12 cellular contexts compared by ENCODE assay signal in genomic region chr11:1437500-1437899, GRCh38. TPM values are rescaled to one million over a fixed set of nuclear protein-coding genes. Genes with fewer than 3 reads are reported as not detected.
DNase-seq lines count a peak whose midpoint lies in the region; ATAC-seq, FAIRE-seq and TF ChIP-seq lines count a peak whose summit lies in the region.
"Had no signal": no experiment of that assay in that cellular context is flagged by ENCODE, and none has a peak within 500 bp of the region (broad histone marks: within the 10 kb centered on the region; RNA-seq: fewer than 3 reads in every experiment).

No MANE protein-coding gene starts in this region.

- no TSS peak for BruUV-seq in IMR-90 (replicated peaks; lab: Mats Ljungman, UMichigan)

- H3K27ac ChIP-seq in IMR-90 (ENCODE audit: insufficient read depth, low read length) (no peak overlapping the region), H1 (ENCODE audit: low read depth, low read length) (no peak overlapping the region), mesenchymal stem cell (ENCODE audit: low read length, poor library complexity, severe bottlenecking) (no peak overlapping the region)
- H3K27ac ChIP-seq: transverse colon had no signal

- no peak overlapping the region for H2AK5ac ChIP-seq in IMR-90 (ENCODE audit: low read depth, low read length)
- H2AK5ac ChIP-seq in H1 (ENCODE audit: low read depth, low read length) = no peak overlapping the region
- H2AK5ac ChIP-seq in mesenchymal stem cell (ENCODE audit: low read length, severe bottlenecking) = no peak overlapping the region

- DNase-seq in BE2C (peak; percentile 79), IMR-90 (peak; percentile 42), H1 (ENCODE audit: low read depth in 1 of 2, low spot score in 2 of 2) (no peak), mesenchymal stem cell (peak; percentile 76), DMS79 (lab: John Stamatoyannopoulos, UW) (no peak), NCI-H1048 (lab: John Stamatoyannopoulos, UW) (no peak)
- no peak for DNase-seq in NK-92 treated with Interleukin-12 subunit alpha and Interleukin-12 subunit beta, amount 100 ng/mL, for 24 hours (lab: John Stamatoyannopoulos, UW)
- DNase-seq: activated CD4-positive, alpha-beta T cell treated with anti-CD3 and anti-CD28 coated beads for 36 hours; NCI-H524; transverse colon had no signal

- H3K18ac ChIP-seq in IMR-90 (ENCODE audit: low read depth, low read length) (no peak overlapping the region), H1 (ENCODE audit: extremely low read depth, low read length) (no peak overlapping the region), mesenchymal stem cell (ENCODE audit: low read depth in 1 of 2, low read length in 2 of 2) (peak overlapping the region; percentile 56 to 98)

- H4K20me1 ChIP-seq in IMR-90 (ENCODE audit: insufficient read depth, low read length) (no peaks in the 10 kb centered on the region), H1 (replicated peaks in 1 of 2; ENCODE audit: control insufficient read depth in 1 of 2, insufficient read depth in 2 of 2, low read length in 2 of 2) (peaks cover 9 to 20% of the 10 kb centered on the region in 2 experiments)

- H2BK15ac ChIP-seq in IMR-90 (ENCODE audit: low read depth, low read length) (no peak overlapping the region), H1 (ENCODE audit: low read length) (no peak overlapping the region), mesenchymal stem cell (ENCODE audit: low read depth, poor library complexity, severe bottlenecking) (peak overlapping the region; percentile 96)

- H3K23ac ChIP-seq in IMR-90 (ENCODE audit: low read depth, low read length) (no peak overlapping the region), H1 (ENCODE audit: insufficient read length) (no peak overlapping the region), mesenchymal stem cell (ENCODE audit: low read length in 2 of 2) (peak overlapping the region in 1 of 2 experiments; percentile 23)

- H4K91ac ChIP-seq in IMR-90 (ENCODE audit: insufficient read depth, low read depth, low read length) (no peak overlapping the region), H1 (replicated peaks; ENCODE audit: insufficient read length, low read length) (no peak overlapping the region), mesenchymal stem cell (ENCODE audit: low read length) (peak overlapping the region; percentile 96)

- H4K8ac ChIP-seq in IMR-90 (ENCODE audit: low read depth in 2 of 2, low read length in 2 of 2) (no peak overlapping the region), H1 (ENCODE audit: extremely low read depth, insufficient read depth, low read length) (peak overlapping the region; percentile 51; the same call in 1 of the 2 replicates), mesenchymal stem cell (ENCODE audit: low read length) (peak overlapping the region; percentile 91)

- no peaks in the 10 kb centered on the region for H3K23me2 ChIP-seq in H1 (ENCODE audit: low read depth, low read length)

- H3K4ac ChIP-seq in IMR-90 (ENCODE audit: low read depth, low read length) = no peak overlapping the region
- H3K4ac ChIP-seq in H1 (replicated peaks; ENCODE audit: insufficient read length, low read depth, low read length) = no peak overlapping the region
- H3K4ac ChIP-seq in mesenchymal stem cell (ENCODE audit: low read depth in 1 of 2, low read length in 2 of 2) = peak overlapping the region; percentile 77 to 87

- ATAC-seq in IMR-90 (ENCODE audit: low read depth) (peak; percentile 97), GM19395 (IDR thresholded peaks at IDR 0.05; ENCODE audit: unreplicated experiment) (no peak)
- ATAC-seq: activated CD4-positive, alpha-beta T cell treated with anti-CD3 and anti-CD28 coated beads for 36 hours had no signal

- CTCF ChIA-PET in IMR-90 (lab: Yijun Ruan, JAX) = no interaction called here
- CTCF ChIA-PET in H1 (lab: Charles Lee; ENCODE audit: partially characterized antibody) = interaction anchor here (0.7 to 2.0 kb wide), 5 partner anchors 11 to 203 kb away, joined by 3 to 6 read pairs (median 3); no protein-coding TSS in a partner anchor

- no peak overlapping the region for H3K9ac ChIP-seq in IMR-90 (ENCODE audit: low read depth, low read length)
- no peak overlapping the region for H3K9ac ChIP-seq in H1 (replicated peaks in 1 of 4; ENCODE audit: extremely low read depth in 1 of 4, low read depth in 3 of 4, low read length in 3 of 4)
- H3K9ac ChIP-seq in mesenchymal stem cell (ENCODE audit: low read length) = no peak overlapping the region

- no peak for FAIRE-seq in H1 (lab: Jason Lieb, UNC)

- H3K36me3 ChIP-seq in BE2C = no peaks in the 10 kb centered on the region
- no peaks in the 10 kb centered on the region for H3K36me3 ChIP-seq in IMR-90 (ENCODE audit: control insufficient read depth, insufficient read depth, low read length)
- H3K36me3 ChIP-seq in H1 (ENCODE audit: control insufficient read depth in 2 of 4, insufficient read depth in 4 of 4, low read length in 3 of 4) = no peaks in the 10 kb centered on the region
- no peaks in the 10 kb centered on the region for H3K36me3 ChIP-seq in mesenchymal stem cell (ENCODE audit: control insufficient read depth in 1 of 2, insufficient read depth in 2 of 2, low read depth in 1 of 2, low read length in 2 of 2)
- H3K36me3 ChIP-seq: transverse colon had no signal

- 0% methylated on average over 1 of the region's 6 CpGs; no CpG with 5 or more reads in 1 of the 2 experiments for WGBS in IMR-90 (ENCODE audit: extremely low coverage in 2 of 2, insufficient read length in 1 of 2), 2 experiments
- WGBS in H1 (ENCODE audit: extremely low coverage in 1 of 2, insufficient coverage in 1 of 2, insufficient read length in 1 of 2, insufficient replicate concordance in 2 of 2, low coverage in 1 of 2, low lambda C conversion rate in 2 of 2, missing lambda C conversion rate in 1 of 2), 2 experiments = 86% methylated on average over 5 of the region's 6 CpGs; no CpG with 5 or more reads in 1 of the 2 experiments
- WGBS in mesenchymal stem cell = 15% methylated on average over 6 of the region's 6 CpGs

- H3K14ac ChIP-seq in IMR-90 (replicated peaks; ENCODE audit: low read depth, low read length) (no peak overlapping the region), H1 (ENCODE audit: insufficient read length) (no peak overlapping the region), mesenchymal stem cell (ENCODE audit: low read length in 2 of 2) (peak overlapping the region in 1 of 2 experiments; percentile 86)

- H2BK20ac ChIP-seq in IMR-90 (ENCODE audit: low read depth, low read length) = no peak overlapping the region
- no peak overlapping the region for H2BK20ac ChIP-seq in H1 (ENCODE audit: low read length)

- no peak for TF ChIP-seq RAD21 in IMR-90 (IDR thresholded peaks at IDR 0.05; ENCODE audit: low read length)
- no peak for TF ChIP-seq RAD21 in H1 (IDR thresholded peaks at IDR 0.05 in 1 of 2, conservative IDR thresholded peaks at IDR 0.05 in 1 of 2; ENCODE audit: low read depth in 2 of 2, low read length in 2 of 2)

- no peak for TF ChIP-seq EP300 in H1 (IDR thresholded peaks at IDR 0.05; ENCODE audit: borderline replicate concordance in 1 of 2, low read depth in 2 of 2, low read length in 2 of 2)

- H3K4me3 ChIP-seq in BE2C (ENCODE audit: low read depth, low read length) (no peak overlapping the region), IMR-90 (ENCODE audit: insufficient read depth, low read depth, low read length) (no peak overlapping the region), H1 (ENCODE audit: extremely low read depth in 1 of 4, insufficient read depth in 2 of 4, low read depth in 3 of 4, low read length in 4 of 4) (no peak overlapping the region), mesenchymal stem cell (ENCODE audit: insufficient read depth in 1 of 2, low read depth in 1 of 2, low read length in 2 of 2) (no peak overlapping the region)
- H3K4me3 ChIP-seq: transverse colon had no signal

- no peak overlapping the region for H2BK5ac ChIP-seq in IMR-90 (ENCODE audit: low read depth, low read length, poor library complexity, severe bottlenecking)
- no peak overlapping the region for H2BK5ac ChIP-seq in H1 (ENCODE audit: low read depth, low read length)
- no peak overlapping the region for H2BK5ac ChIP-seq in mesenchymal stem cell (ENCODE audit: low read depth, low read length, poor library complexity, severe bottlenecking)

- H3K9me1 ChIP-seq in IMR-90 (ENCODE audit: insufficient read depth, low read length) = no peaks in the 10 kb centered on the region

- no peak overlapping the region for H3K56ac ChIP-seq in IMR-90 (ENCODE audit: extremely low read depth, insufficient read depth, low read length)
- no peak overlapping the region for H3K56ac ChIP-seq in H1 (replicated peaks; ENCODE audit: insufficient read length, low read depth, low read length)

- H2AFZ ChIP-seq in IMR-90 (replicated peaks; ENCODE audit: low read length, poor library complexity) = no peak overlapping the region
- H2AFZ ChIP-seq in H1 (ENCODE audit: low read length) = no peak overlapping the region
- H2AFZ ChIP-seq in mesenchymal stem cell (ENCODE audit: low read depth, low read length) = peak overlapping the region; percentile 42

- TF ChIP-seq CTCF in BE2C (IDR thresholded peaks at IDR 0.05; ENCODE audit: low read depth, low read length) (no peak), IMR-90 (conservative IDR thresholded peaks at IDR 0.05; ENCODE audit: low read depth, low read length) (no peak), H1 (IDR thresholded peaks at IDR 0.05; ENCODE audit: control extremely low read depth in 1 of 3, insufficient read depth in 1 of 3, low read depth in 1 of 3, low read length in 3 of 3) (no peak)

- dilution Hi-C loops in IMR-90 (cut with HindIII; ENCODE audit: low sequenced_read_pairs, unreplicated experiment) = no loop called here

- H3K79me1 ChIP-seq in IMR-90 (ENCODE audit: low read depth in 1 of 2, low read length in 2 of 2) (no peaks in the 10 kb centered on the region), H1 (ENCODE audit: low read depth, low read length) (peaks cover 4% of the 10 kb centered on the region), mesenchymal stem cell (replicated peaks; ENCODE audit: low read length, poor library complexity, severe bottlenecking) (no peaks in the 10 kb centered on the region)

- no peak overlapping the region for H2AK9ac ChIP-seq in IMR-90 (replicated peaks; ENCODE audit: low read depth, low read length, poor library complexity)

- no peak overlapping the region for H2BK12ac ChIP-seq in H1 (ENCODE audit: low read depth, low read length)
- H2BK12ac ChIP-seq in mesenchymal stem cell (ENCODE audit: low read length in 2 of 2) = peak overlapping the region; percentile 87 to 99

- H3K4me2 ChIP-seq in IMR-90 (ENCODE audit: low read depth, low read length) (no peak overlapping the region), H1 (ENCODE audit: insufficient read depth in 1 of 2, low read depth in 2 of 2, low read length in 2 of 2) (no peak overlapping the region), mesenchymal stem cell (ENCODE audit: low read length, poor library complexity, severe bottlenecking) (no peak overlapping the region)

- in situ Hi-C loops in IMR-90 (cut with MboI; ENCODE audit: low sequenced_read_pairs) = no loop called here

- no peak overlapping the region for H2BK120ac ChIP-seq in IMR-90 (ENCODE audit: low read depth, low read length)
- no peak overlapping the region for H2BK120ac ChIP-seq in H1 (replicated peaks; ENCODE audit: low read depth, low read length)
- H2BK120ac ChIP-seq in mesenchymal stem cell (ENCODE audit: low read depth, low read length) = peak overlapping the region; percentile 65

- H3K27me3 ChIP-seq in BE2C (no peaks in the 10 kb centered on the region), IMR-90 (ENCODE audit: control insufficient read depth, insufficient read depth, low read length) (peaks cover 8% of the 10 kb centered on the region), H1 (replicated peaks in 1 of 4; ENCODE audit: control insufficient read depth in 3 of 4, extremely low read depth in 1 of 4, insufficient read depth in 3 of 4, low read length in 3 of 4) (no peaks in the 10 kb centered on the region), mesenchymal stem cell (ENCODE audit: control insufficient read depth in 1 of 2, insufficient read depth in 1 of 2, low read length in 2 of 2) (peaks cover 10 to 15% of the 10 kb centered on the region in 2 experiments)

- no peak overlapping the region for H4K5ac ChIP-seq in IMR-90 (ENCODE audit: low read depth, low read length)
- H4K5ac ChIP-seq in H1 (ENCODE audit: insufficient read length, low read depth, low read length) = no peak overlapping the region

- TF ChIP-seq POLR2A in IMR-90 (IDR thresholded peaks at IDR 0.05; ENCODE audit: low read depth, low read length) = no peak
- TF ChIP-seq POLR2A in H1 (IDR thresholded peaks at IDR 0.05; ENCODE audit: control extremely low read depth in 1 of 2, low read depth in 2 of 2, low read length in 2 of 2) = no peak

- intact Hi-C loops in IMR-90 (cut with micrococcal nuclease) = no loop called here

- H3K9me3 ChIP-seq in BE2C = no peaks in the 10 kb centered on the region
- no peaks in the 10 kb centered on the region for H3K9me3 ChIP-seq in IMR-90 (ENCODE audit: control insufficient read depth, insufficient read depth, low read length)
- no peaks in the 10 kb centered on the region for H3K9me3 ChIP-seq in H1 (ENCODE audit: insufficient read depth in 2 of 2, low read depth in 1 of 2, low read length in 1 of 2)
- no peaks in the 10 kb centered on the region for H3K9me3 ChIP-seq in mesenchymal stem cell (ENCODE audit: control insufficient read depth, low read length)
- H3K9me3 ChIP-seq: transverse colon had no signal

- peaks cover 0 to 6% of the 10 kb centered on the region in 2 experiments; a peak in 1 of 4 replicates for H3K79me2 ChIP-seq in H1 (ENCODE audit: control insufficient read depth in 1 of 2, insufficient read depth in 2 of 2, low read length in 2 of 2)

- H3K4me1 ChIP-seq in BE2C = peaks cover 13% of the 10 kb centered on the region
- H3K4me1 ChIP-seq in IMR-90 (ENCODE audit: control insufficient read depth, insufficient read depth, low read length) = peaks cover 1% of the 10 kb centered on the region; the same call in 1 of the 2 replicates
- H3K4me1 ChIP-seq in H1 (replicated peaks in 1 of 4; ENCODE audit: control insufficient read depth in 3 of 4, insufficient read depth in 4 of 4, low read length in 3 of 4) = peaks cover 0 to 15% (median 9%) of the 10 kb centered on the region in 4 experiments; a peak in 6 of 7 replicates
- peaks cover 14% of the 10 kb centered on the region for H3K4me1 ChIP-seq in mesenchymal stem cell (ENCODE audit: control insufficient read depth, insufficient read depth, low read depth, low read length)

- POLR2A ChIA-PET in IMR-90 (lab: Charles Lee; ENCODE audit: unreplicated experiment) = no interaction called here
- POLR2A ChIA-PET in H1 (lab: Charles Lee; ENCODE audit: partially characterized antibody) = interaction anchor here (1.5 kb wide), 1 partner anchor 22 kb away, joined by 4 read pairs; no protein-coding TSS in a partner anchor

RNA-seq across cellular contexts. Expression of gene BRSK2, which starts 47.8 kb away (rescaled TPM):
- polyA plus RNA-seq in BE2C (2012; ENCODE audit: insufficient read depth, insufficient read length, low read depth) = 21.6 TPM
- under 0.01 and 0.18 TPM in 2 replicates for total RNA-seq in IMR-90 (2012; rRNA removed)
- 0.55 and 0.62 TPM in 2 replicates for polyA plus RNA-seq in IMR-90 (2012; rRNA removed)
- 0.22 and 0.35 TPM in 2 replicates for polyA plus RNA-seq in IMR-90 (2012; cell fraction: cytosol; rRNA removed)
- polyA plus RNA-seq in IMR-90 (2012; cell fraction: nucleus; rRNA removed; ENCODE audit: low replicate concordance) = 2.7 and 3.6 TPM in 2 replicates
- total RNA-seq in H1 (2021; fragmentation: NEBNext Ultra II Directional; extraction: Animal tissue kit (Norgen Biotek cat#: 25700)) = 26.2 and 27.1 TPM in 2 replicates
- polyA plus RNA-seq in H1 (2011; rRNA removed) = 17.3 and 23.9 TPM in 2 replicates
- polyA plus RNA-seq in H1 (2011; cell fraction: cytosol; rRNA removed) = 18.7 TPM
- polyA plus RNA-seq in H1 (2011; cell fraction: nucleus; rRNA removed) = 79.9 TPM
- polyA plus RNA-seq in H1 (2012, experiment 1 of 2) = 19.0 to 31.0 TPM (median 27.3 TPM) in 4 replicates
- polyA plus RNA-seq in H1 (2012, experiment 2 of 2) = 18.0 TPM
- 27.0 TPM for polyA plus RNA-seq in H1 (2013, experiment 1 of 2)
- 24.6 TPM for polyA plus RNA-seq in H1 (2013, experiment 2 of 2)
- polyA minus RNA-seq in H1 (2011; rRNA and poly(A)+ RNA removed) = 6.4 and 6.5 TPM in 2 replicates
- polyA minus RNA-seq in H1 (2011; cell fraction: cytosol; rRNA and poly(A)+ RNA removed) = 10.0 TPM
- polyA minus RNA-seq in H1 (2011; cell fraction: nucleus; rRNA and poly(A)+ RNA removed) = 18.1 TPM
- 1.2 TPM for polyA plus RNA-seq in mesenchymal stem cell (2013, experiment 1 of 2)
- polyA plus RNA-seq in mesenchymal stem cell (2013, experiment 2 of 2) = 0.77 TPM
- polyA plus RNA-seq: CD14-positive monocyte had no signal

RNA-seq across cellular contexts. Expression of gene MOB2, which starts 49.1 kb away (rescaled TPM):
- 46.1 TPM for polyA plus RNA-seq in BE2C (2012; ENCODE audit: insufficient read depth, insufficient read length, low read depth)
- 21.4 and 23.7 TPM in 2 replicates for total RNA-seq in IMR-90 (2012; rRNA removed)
- 36.2 and 40.7 TPM in 2 replicates for polyA plus RNA-seq in IMR-90 (2012; rRNA removed)
- polyA plus RNA-seq in IMR-90 (2012; cell fraction: cytosol; rRNA removed) = 18.3 and 31.6 TPM in 2 replicates
- 48.7 and 84.0 TPM in 2 replicates for polyA plus RNA-seq in IMR-90 (2012; cell fraction: nucleus; rRNA removed; ENCODE audit: low replicate concordance)
- total RNA-seq in H1 (2021; fragmentation: NEBNext Ultra II Directional; extraction: Animal tissue kit (Norgen Biotek cat#: 25700)) = 18.3 and 18.6 TPM in 2 replicates
- 28.2 and 28.5 TPM in 2 replicates for polyA plus RNA-seq in H1 (2011; rRNA removed)
- polyA plus RNA-seq in H1 (2011; cell fraction: cytosol; rRNA removed) = 37.2 TPM
- polyA plus RNA-seq in H1 (2011; cell fraction: nucleus; rRNA removed) = 34.8 TPM
- polyA plus RNA-seq in H1 (2012, experiment 1 of 2) = 15.1 to 24.8 TPM (median 22.8 TPM) in 4 replicates
- polyA plus RNA-seq in H1 (2012, experiment 2 of 2) = 22.6 TPM
- polyA plus RNA-seq in H1 (2013, experiment 1 of 2) = 9.6 TPM
- 9.7 TPM for polyA plus RNA-seq in H1 (2013, experiment 2 of 2)
- polyA minus RNA-seq in H1 (2011; rRNA and poly(A)+ RNA removed) = 33.6 and 38.3 TPM in 2 replicates
- 17.2 TPM for polyA minus RNA-seq in H1 (2011; cell fraction: cytosol; rRNA and poly(A)+ RNA removed)
- polyA minus RNA-seq in H1 (2011; cell fraction: nucleus; rRNA and poly(A)+ RNA removed) = 14.7 TPM
- polyA plus RNA-seq in mesenchymal stem cell (2013, experiment 1 of 2) = 10.6 TPM
- 10.7 TPM for polyA plus RNA-seq in mesenchymal stem cell (2013, experiment 2 of 2)

Comparison
In these comparisons a context has a peak if more than half of its experiments do, and no peak if none do; other contexts are left out.
1. DNase-seq: peak in BE2C (single experiment), IMR-90 (single experiment) and mesenchymal stem cell (single experiment); none in H1 (0 of 2), DMS79 (single experiment), NCI-H1048 (single experiment) and NK-92 treated with Interleukin-12 subunit alpha and Interleukin-12 subunit beta, amount 100 ng/mL, for 24 hours (single experiment).
2. H3K18ac ChIP-seq: peak in mesenchymal stem cell (2 of 2); none in IMR-90 (single experiment) and H1 (single experiment).
3. H3K4ac ChIP-seq: peak in mesenchymal stem cell (2 of 2); none in IMR-90 (single experiment) and H1 (single experiment).
4. H4K8ac ChIP-seq: peak in H1 (single experiment) and mesenchymal stem cell (single experiment); none in IMR-90 (0 of 2).
5. RNA of gene BRSK2, which starts 47.8 kb away (total RNA-seq): 26.2 to 27.1 TPM in H1; under 0.01 to 0.18 TPM in IMR-90; every median in the first group is over 10 times any median in the second.